Comparison of ENCODE assay signal across 9 cellular contexts in genomic region chr10:70513848-70514309, GRCh38. TPM values are rescaled to one million over a fixed set of nuclear protein-coding genes. Genes with fewer than 3 reads are reported as not detected.
DNase-seq lines count a peak whose midpoint lies in the region; ATAC-seq and TF ChIP-seq lines count a peak whose summit lies in the region.
"Had no signal": no experiment of that assay in that cellular context is flagged by ENCODE, and none has a peak within 500 bp of the region (broad histone marks: within the 10 kb centered on the region; RNA-seq: fewer than 3 reads in every experiment).

No MANE protein-coding gene starts in this region.

- H3K4me1 ChIP-seq in colonic mucosa = no peaks in the 10 kb centered on the region

- no peaks in the 10 kb centered on the region for H3K27me3 ChIP-seq in colonic mucosa
- H3K27me3 ChIP-seq: brain microvascular endothelial cell had no signal

- intact Hi-C loops in Right ventricle myocardium superior (cut with DNase I) (no loop called here), colonic mucosa (cut with DNase I) (no loop called here)

- H3K36me3 ChIP-seq in colonic mucosa = no peaks in the 10 kb centered on the region
- H3K36me3 ChIP-seq: brain microvascular endothelial cell had no signal

- H3K27ac ChIP-seq in colonic mucosa = no peak overlapping the region
- H3K27ac ChIP-seq: brain microvascular endothelial cell had no signal

- ATAC-seq in GM19455 (IDR thresholded peaks at IDR 0.05; ENCODE audit: unreplicated experiment) (peak; percentile 78), HG03139 (IDR thresholded peaks at IDR 0.05; ENCODE audit: unreplicated experiment) (peak; percentile 78), Right ventricle myocardium superior (ENCODE audit: poor library complexity) (no peak)

- DNase-seq in GM13977 (ENCODE audit: low spot score) (peak; percentile 88), iPS-NIHi7 (ENCODE audit: extremely low spot score) (peak; percentile 63), DMS53 treated with DMSO at 0.1 percent for 48 hours (lab: John Stamatoyannopoulos, UW; ENCODE audit: unreplicated experiment) (no peak), NCI-H526 treated with DMSO at 0.1 percent for 48 hours (lab: John Stamatoyannopoulos, UW) (no peak), Right ventricle myocardium superior (no peak), colonic mucosa (no peak)
- DNase-seq: brain microvascular endothelial cell had no signal

- no peak overlapping the region for H3K9ac ChIP-seq in colonic mucosa (ENCODE audit: low read depth in 2 of 2, low read length in 2 of 2)

- TF ChIP-seq CTCF in GM13977 (IDR thresholded peaks at IDR 0.05; ENCODE audit: extremely low read depth, insufficient read depth, missing control alignments) = no peak
- TF ChIP-seq CTCF in colonic mucosa (IDR thresholded peaks at IDR 0.05) = no peak

- in situ Hi-C loops in GM13977 (cut with MboI; ENCODE audit: low pct_unique_long_range_greater_than_20kb, low sequenced_read_pairs, unreplicated experiment) = no loop called here

- no peak overlapping the region for H3K4me3 ChIP-seq in colonic mucosa

- H3K9me3 ChIP-seq in colonic mucosa = no peaks in the 10 kb centered on the region

RNA-seq across cellular contexts. Expression of gene PALD1, which starts 35.3 kb away (rescaled TPM):
- 4.6 TPM for total RNA-seq in Right ventricle myocardium superior
- 1 to 10 TPM; 1.3 to 2.5 TPM for total RNA-seq in colonic mucosa

Comparison
In these comparisons a context has a peak if more than half of its experiments do, and no peak if none do; other contexts are left out.
1. DNase-seq: peak in GM13977 (single experiment) and iPS-NIHi7 (single experiment); none in DMS53 treated with DMSO at 0.1 percent for 48 hours (single experiment), NCI-H526 treated with DMSO at 0.1 percent for 48 hours (single experiment), Right ventricle myocardium superior (single experiment) and colonic mucosa (single experiment).